12 cellular contexts compared by ENCODE assay signal in genomic region chr16:14528306-14528948, GRCh38.
A peak's percentile ranks its signal among the peaks of the same experiment; 100 is the strongest.
DNase-seq lines count a peak whose midpoint lies in the region; ATAC-seq, FAIRE-seq and TF ChIP-seq lines count a peak whose summit lies in the region.
"Had no signal": no experiment of that assay in that cellular context is flagged by ENCODE, and none has a peak within 500 bp of the region (broad histone marks: within the 10 kb centered on the region; RNA-seq: fewer than 3 reads in every experiment).

No MANE protein-coding gene starts in this region.

- TF ChIP-seq POLR2A in esophagus muscularis mucosa (IDR thresholded peaks at IDR 0.05; ENCODE audit: low read depth), result no peak
- TF ChIP-seq POLR2A in prostate gland (IDR thresholded peaks at IDR 0.05), result no peak

- no peak overlapping the region for H2AFZ ChIP-seq in ACC112 (ENCODE audit: low read length, unreplicated experiment)
- no peak overlapping the region for H2AFZ ChIP-seq in Karpas-422 (ENCODE audit: low read length)

- TF ChIP-seq CTCF in esophagus muscularis mucosa (IDR thresholded peaks at IDR 0.05) (no peak), prostate gland (IDR thresholded peaks at IDR 0.05) (no peak)

- H3K27me3 Mint-ChIP-seq in effector memory CD8-positive, alpha-beta T cell, result no peaks in the 10 kb centered on the region
- H3K27me3 Mint-ChIP-seq: activated CD4-positive, alpha-beta T cell treated with anti-CD3 and anti-CD28 coated beads for 36 hours had no signal

- intact Hi-C loops in esophagus muscularis mucosa (cut with DNase I) (loop anchor here (2.0 to 5.0 kb wide), 2 partner anchors 280 to 606 kb away; partner anchors contain the start of gene ERCC4), prostate gland (cut with DNase I) (loop anchor here (1.0 to 10.0 kb wide), 4 partner anchors 134 to 606 kb away; no protein-coding TSS in a partner anchor), aorta (cut with DNase I) (loop anchor here (2.0 to 5.0 kb wide), 3 partner anchors 228 to 606 kb away; partner anchors contain the start of gene ERCC4 (in 1 of the 2))

- peak overlapping the region; percentile 34 for H3K9ac ChIP-seq in Karpas-422 (ENCODE audit: low read length)

- peak overlapping the region in 1 of 2 donors; percentile 28 for H3K27ac Mint-ChIP-seq in effector memory CD8-positive, alpha-beta T cell
- H3K27ac Mint-ChIP-seq: activated CD4-positive, alpha-beta T cell treated with anti-CD3 and anti-CD28 coated beads for 36 hours; activated T-cell treated with anti-CD3 and anti-CD28 coated beads, Interleukin-2, amount 50 U/mL, for 72 hours had no signal

- H3K36me3 Mint-ChIP-seq in effector memory CD8-positive, alpha-beta T cell (ENCODE audit: insufficient read depth), result peaks cover 5% of the 10 kb centered on the region

- H3K4me2 ChIP-seq in Karpas-422 (ENCODE audit: low read depth, low read length, poor library complexity, severe bottlenecking), result peak overlapping the region; percentile 58

- H3K9me3 Mint-ChIP-seq in effector memory CD8-positive, alpha-beta T cell, result no peaks in the 10 kb centered on the region
- H3K9me3 Mint-ChIP-seq: activated T-cell treated with anti-CD3 and anti-CD28 coated beads, Interleukin-2, amount 50 U/mL, for 72 hours had no signal

- H3K4me1 ChIP-seq in ACC112 (ENCODE audit: control insufficient read depth, insufficient read depth, low read length, unreplicated experiment), result peaks cover 22% of the 10 kb centered on the region
- peaks cover 50% of the 10 kb centered on the region for H3K4me1 ChIP-seq in Karpas-422 (ENCODE audit: low read length)
- H3K4me1 ChIP-seq in esophagus muscularis mucosa, result peaks cover 17 to 35% (median 31%) of the 10 kb centered on the region in 4 donors
- H3K4me1 ChIP-seq in prostate gland (replicated peaks), result peaks cover 7% of the 10 kb centered on the region
- H3K4me1 ChIP-seq in aorta (ENCODE audit: control insufficient read depth in 1 of 2, insufficient read depth in 2 of 2, low read length in 2 of 2), result peaks cover 2 to 4% of the 10 kb centered on the region in 2 donors

- H3K27me3 ChIP-seq in ACC112 (ENCODE audit: insufficient read depth, low read length), result no peaks in the 10 kb centered on the region
- no peaks in the 10 kb centered on the region for H3K27me3 ChIP-seq in Karpas-422 (ENCODE audit: low read length)
- no peaks in the 10 kb centered on the region for H3K27me3 ChIP-seq in esophagus muscularis mucosa
- H3K27me3 ChIP-seq in prostate gland (replicated peaks; ENCODE audit: insufficient read depth), result no peaks in the 10 kb centered on the region
- H3K27me3 ChIP-seq in aorta (ENCODE audit: control insufficient read depth in 1 of 2, insufficient read depth in 2 of 2, low read length in 1 of 2), result no peaks in the 10 kb centered on the region
- H3K27me3 ChIP-seq: spleen had no signal

- H3K4me3 ChIP-seq in ACC112 (ENCODE audit: low read depth, low read length) (peak overlapping the region; percentile 38), Karpas-422 (ENCODE audit: low read length) (peak overlapping the region; percentile 28; the same call in 1 of the 2 replicates), esophagus muscularis mucosa (peak overlapping the region; percentile 35 to 51 (median 38)), prostate gland (no peak overlapping the region), aorta (ENCODE audit: low read length in 2 of 2) (peak overlapping the region in 1 of 2 donors; percentile 29)
- H3K4me3 ChIP-seq: spleen had no signal

- H4K20me1 ChIP-seq in Karpas-422 (ENCODE audit: insufficient read depth, low read depth, low read length), result no peaks in the 10 kb centered on the region

- H3K79me2 ChIP-seq in ACC112 (ENCODE audit: control insufficient read depth, insufficient read depth, low read length, unreplicated experiment) (no peaks in the 10 kb centered on the region), Karpas-422 (ENCODE audit: low read length) (peaks cover 34% of the 10 kb centered on the region)

- TF ChIP-seq EP300 in esophagus muscularis mucosa (IDR thresholded peaks at IDR 0.05), result no peak

- H3K4me3 Mint-ChIP-seq in effector memory CD8-positive, alpha-beta T cell, result no peak overlapping the region
- H3K4me3 Mint-ChIP-seq: activated CD4-positive, alpha-beta T cell treated with anti-CD3 and anti-CD28 coated beads for 36 hours; activated T-cell treated with anti-CD3 and anti-CD28 coated beads, Interleukin-2, amount 50 U/mL, for 72 hours had no signal

- ATAC-seq in GM21723 (IDR thresholded peaks at IDR 0.05; ENCODE audit: unreplicated experiment) (no peak), aorta (ENCODE audit: low FRiP score) (no peak)
- no peak for ATAC-seq in effector memory CD8-positive, alpha-beta T cell (replicated peaks)

- peaks cover 0 to 6% of the 10 kb centered on the region in 2 donors for H3K4me1 Mint-ChIP-seq in effector memory CD8-positive, alpha-beta T cell (ENCODE audit: low read depth in 2 of 2)
- H3K4me1 Mint-ChIP-seq: activated CD4-positive, alpha-beta T cell treated with anti-CD3 and anti-CD28 coated beads for 36 hours had no signal

- DNase-seq in Karpas-422 (no peak), esophagus muscularis mucosa (ENCODE audit: extremely low spot score) (no peak), prostate gland (ENCODE audit: low spot score) (no peak), frontal cortex (ENCODE audit: low spot score in 2 of 2) (no peak), aorta (no peak)
- no peak for DNase-seq in effector memory CD8-positive, alpha-beta T cell
- DNase-seq: NCI-H187 treated with DMSO at 0.1 percent for 48 hours, spleen had no signal

- FAIRE-seq in frontal cortex (lab: Jason Lieb, UNC), result no peak

- H3K9me3 ChIP-seq in Karpas-422 (ENCODE audit: low read length) (no peaks in the 10 kb centered on the region), esophagus muscularis mucosa (no peaks in the 10 kb centered on the region), prostate gland (no peaks in the 10 kb centered on the region), aorta (ENCODE audit: control insufficient read depth, low read length) (no peaks in the 10 kb centered on the region)

- 66% methylated on average over 7 of the region's 7 CpGs for WGBS in esophagus muscularis mucosa
- WGBS in prostate gland, result 54% methylated on average over 7 of the region's 7 CpGs
- 55 to 62% methylated on average over 7 of the region's 7 CpGs for WGBS in aorta, 2 donors

- no peaks in the 10 kb centered on the region for H3K36me3 ChIP-seq in ACC112 (ENCODE audit: insufficient read depth, low read length)
- H3K36me3 ChIP-seq in Karpas-422 (ENCODE audit: insufficient read depth, low read length), result no peaks in the 10 kb centered on the region
- H3K36me3 ChIP-seq in esophagus muscularis mucosa, result peaks cover 0 to 7% (median 2%) of the 10 kb centered on the region in 4 donors
- no peaks in the 10 kb centered on the region for H3K36me3 ChIP-seq in prostate gland
- H3K36me3 ChIP-seq in aorta (ENCODE audit: control insufficient read depth in 1 of 2, insufficient read depth in 2 of 2, low read length in 1 of 2), result no peaks in the 10 kb centered on the region

- H3K9me2 ChIP-seq in Karpas-422 (replicated peaks; ENCODE audit: insufficient read depth, low read length), result no peaks in the 10 kb centered on the region

- H3K27ac ChIP-seq in ACC112 (ENCODE audit: low read depth, low read length), result peak overlapping the region; percentile 81
- H3K27ac ChIP-seq in Karpas-422 (ENCODE audit: low read length), result peak overlapping the region; percentile 46
- H3K27ac ChIP-seq in esophagus muscularis mucosa (replicated peaks in 1 of 4), result peak overlapping the region; percentile 46 to 67 (median 65)
- peak overlapping the region; percentile 43 to 60 for H3K27ac ChIP-seq in prostate gland
- H3K27ac ChIP-seq in aorta (ENCODE audit: low read depth in 1 of 2, low read length in 2 of 2), result peak overlapping the region in 1 of 2 donors; percentile 33
- H3K27ac ChIP-seq: spleen had no signal

Comparison
In these comparisons a context has a peak if more than half of its experiments do, and no peak if none do; other contexts are left out.
1. H3K4me3 ChIP-seq: peak in ACC112 (single experiment), Karpas-422 (single experiment) and esophagus muscularis mucosa (4 of 4); none in prostate gland (0 of 2).